Comparison of ENCODE assay signal across 27 cellular contexts in the genomic region with DNA sequence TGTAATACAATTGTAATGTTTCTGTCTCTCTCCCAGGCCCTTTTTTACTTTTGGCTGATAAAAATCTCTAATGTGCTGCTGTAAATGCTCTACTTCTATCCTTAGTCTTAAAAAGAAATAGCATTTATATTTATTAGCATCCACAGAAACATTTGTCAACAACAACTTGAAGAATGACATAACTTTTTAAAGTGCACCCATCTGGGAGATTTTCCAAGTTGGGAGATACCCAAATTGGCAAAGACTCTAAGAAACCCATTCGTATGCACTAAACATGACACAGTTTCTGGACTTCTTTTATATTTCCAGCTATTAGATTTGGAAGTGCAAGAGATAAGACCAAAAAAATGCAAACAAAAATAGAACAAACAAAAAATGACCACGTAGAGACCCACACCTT.
A peak's percentile ranks its signal among the peaks of the same experiment; 100 is the strongest.
DNase-seq lines count a peak whose midpoint lies in the region; ATAC-seq, FAIRE-seq and TF ChIP-seq lines count a peak whose summit lies in the region.
"Had no signal": no experiment of that assay in that cellular context is flagged by ENCODE, and none has a peak within 500 bp of the region (broad histone marks: within the 10 kb centered on the region; RNA-seq: fewer than 3 reads in every experiment).

No MANE protein-coding gene starts in this region.

- peak; percentile 79 for DNase-seq in LNCaP clone FGC (ENCODE audit: low read depth)
- DNase-seq in NCI-H446 treated with DMSO at 0.1 percent for 48 hours (lab: John Stamatoyannopoulos, UW) = peak; percentile 6
- peak; percentile 58 for DNase-seq in osteoblast (ENCODE audit: insufficient read length, low spot score, missing footprints)
- DNase-seq in central memory CD4-positive, alpha-beta T cell = no peak
- no peak for DNase-seq in HT-29 (ENCODE audit: low spot score)
- DNase-seq: 8988T; ACHN; BE2C; C1 segment of cervical spinal cord; CD4-positive, alpha-beta memory T cell; CD4-positive, CD25-positive, alpha-beta regulatory T cell; CD8-positive, alpha-beta memory T cell; COR-L47; DMS 273 treated with DMSO at 0.1 percent for 48 hours; DMS153; DMS53; DMS79; DND-41; EL; GDM1 had no signal

- H3K79me2 ChIP-seq in osteoblast (ENCODE audit: insufficient read depth, low read length) = no peaks in the 10 kb centered on the region

- H3K4me3 ChIP-seq in LNCaP clone FGC (ENCODE audit: low read depth, low read length) (no peak overlapping the region), osteoblast (ENCODE audit: insufficient read depth, low read length) (no peak overlapping the region)
- H3K4me3 ChIP-seq: BLaER1, GM12878 had no signal

- no peak overlapping the region for H2AFZ ChIP-seq in osteoblast (ENCODE audit: low read length)

- H3K27ac ChIP-seq in osteoblast (ENCODE audit: low read depth, low read length) = no peak overlapping the region
- H3K27ac ChIP-seq: BLaER1 had no signal

- no peak for ATAC-seq in HG03378 (IDR thresholded peaks at IDR 0.05; ENCODE audit: unreplicated experiment)
- ATAC-seq: GM12878 had no signal

- no peaks in the 10 kb centered on the region for H3K4me1 ChIP-seq in osteoblast (ENCODE audit: insufficient read depth, low read length)
- H3K4me1 ChIP-seq: BLaER1 had no signal

- H4K20me1 ChIP-seq in osteoblast (ENCODE audit: insufficient read depth, low read length) = no peaks in the 10 kb centered on the region
- H4K20me1 ChIP-seq: BLaER1 had no signal

- H3K9me3 ChIP-seq in osteoblast (ENCODE audit: low read depth, low read length) = no peaks in the 10 kb centered on the region
- H3K9me3 ChIP-seq: BE2C, BLaER1 had no signal

- peak; percentile 78 for FAIRE-seq in endometrium (lab: Jason Lieb, UNC)
- FAIRE-seq: A204.1, GM12878, GM12892, GM18507 had no signal

- H3K4me2 ChIP-seq in osteoblast (ENCODE audit: insufficient read depth, low read length) = no peak overlapping the region
- H3K4me2 ChIP-seq: BLaER1 had no signal

- no peaks in the 10 kb centered on the region for H3K36me3 ChIP-seq in osteoblast (ENCODE audit: insufficient read depth, low read length)
- H3K36me3 ChIP-seq: BE2C, BLaER1 had no signal

- H3K27me3 ChIP-seq in osteoblast (ENCODE audit: insufficient read depth, low read length) = no peaks in the 10 kb centered on the region
- H3K27me3 ChIP-seq: BE2C, BLaER1 had no signal

- TF ChIP-seq CTCF in LNCaP clone FGC (IDR thresholded peaks at IDR 0.05; ENCODE audit: control insufficient read depth, extremely low read depth, insufficient read depth) (no peak), osteoblast (IDR thresholded peaks at IDR 0.05; ENCODE audit: extremely low read depth, low read depth, low read length) (no peak)

Comparison
In these comparisons a context has a peak if more than half of its experiments do, and no peak if none do; other contexts are left out.
1. DNase-seq: peak in LNCaP clone FGC (single experiment), NCI-H446 treated with DMSO at 0.1 percent for 48 hours (single experiment) and osteoblast (single experiment); none in central memory CD4-positive, alpha-beta T cell (single experiment) and HT-29 (single experiment).